Comparison of ENCODE assay signal across 36 cellular contexts in genomic region chr5:117084052-117084451, GRCh38.
A peak's percentile ranks its signal among the peaks of the same experiment; 100 is the strongest.
DNase-seq lines count a peak whose midpoint lies in the region; ATAC-seq, FAIRE-seq and TF ChIP-seq lines count a peak whose summit lies in the region.
"Had no signal": no experiment of that assay in that cellular context is flagged by ENCODE, and none has a peak within 500 bp of the region (broad histone marks: within the 10 kb centered on the region; RNA-seq: fewer than 3 reads in every experiment).

No MANE protein-coding gene starts in this region.

- H3K27me3 ChIP-seq in Caco-2 (replicated peaks; ENCODE audit: control insufficient read depth, insufficient read depth, low read length), result no peaks in the 10 kb centered on the region
- H3K27me3 ChIP-seq: adrenal gland, esophagus squamous epithelium, foreskin keratinocyte, heart left ventricle, ovary, right atrium auricular region, stomach, transverse colon had no signal

- H3K36me3 Mint-ChIP-seq in Caco-2 (ENCODE audit: insufficient read depth, unreplicated experiment), result no peaks in the 10 kb centered on the region
- H3K36me3 Mint-ChIP-seq: activated naive CD4-positive, alpha-beta T cell treated with anti-CD3 and anti-CD28 coated beads, Interleukin-2, amount 10 ng/mL, durations not matched to agents 7 days and 5 days had no signal

- ATAC-seq in GM21360 (IDR thresholded peaks at IDR 0.05; ENCODE audit: unreplicated experiment), result no peak
- ATAC-seq: activated CD4-positive, alpha-beta T cell treated with anti-CD3 and anti-CD28 coated beads for 36 hours; activated CD8-positive, alpha-beta T cell treated with anti-CD3 and anti-CD28 coated beads for 36 hours; activated T-helper 17 cell treated with anti-CD3 and anti-CD28 coated beads, Interleukin-2, amount 50 U/mL, for 72 hours; foreskin keratinocyte; heart left ventricle; lower lobe of right lung; mucosa of descending colon; Right ventricle myocardium inferior had no signal

- no peaks in the 10 kb centered on the region for H3K9me3 Mint-ChIP-seq in Caco-2 (ENCODE audit: unreplicated experiment)
- H3K9me3 Mint-ChIP-seq: activated CD8-positive, alpha-beta T cell treated with anti-CD3 and anti-CD28 coated beads for 36 hours; activated naive CD4-positive, alpha-beta T cell treated with anti-CD3 and anti-CD28 coated beads, Interleukin-2, amount 10 ng/mL, durations not matched to agents 7 days and 5 days; activated T-helper 17 cell treated with anti-CD3 and anti-CD28 coated beads, Interleukin-2, amount 50 U/mL, for 72 hours; dendritic cell treated with granulocyte-macrophage colony-stimulating factor and Interleukin-4, amounts not matched to agents 40 ng/mL and 50 ng/mL, for 4 days; endodermal cell; nephron progenitor cell; T-helper 2 cell treated with Interferon-gamma antibody and Interleukin-4, amounts not matched to agents 5 μg/mL and 100 μg/mL, for 36 hours had no signal

- POLR2A ChIA-PET in Caco-2 (lab: Charles Lee), result no interaction called here

- DNase-seq in Caco-2 (peak; percentile 26 to 39), NCI-H69 (lab: John Stamatoyannopoulos, UW) (peak; percentile 85), epithelial cell of esophagus (ENCODE audit: low read depth) (peak; percentile 4), pons (ENCODE audit: low spot score) (peak; percentile 67), mucosa of gallbladder (ENCODE audit: low spot score) (no peak), urothelium cell line (ENCODE audit: low spot score) (no peak), GM19240 (ENCODE audit: insufficient read length, low spot score) (no peak)
- DNase-seq: activated CD4-positive, alpha-beta T cell treated with anti-CD3 and anti-CD28 coated beads for 36 hours; activated CD8-positive, alpha-beta T cell treated with anti-CD3 and anti-CD28 coated beads for 36 hours; activated naive CD4-positive, alpha-beta T cell treated with anti-CD3 and anti-CD28 coated beads, Interleukin-2, amount 10 ng/mL, durations not matched to agents 7 days and 5 days; adrenal gland; C1 segment of cervical spinal cord; DND-41; endodermal cell; esophagus squamous epithelium; GF-D8; heart left ventricle; KG1; lower lobe of right lung; mucosa of descending colon; NCI-H1092 treated with DMSO at 0.1 percent for 48 hours; NCI-H187 treated with DMSO at 0.1 percent for 48 hours; NCI-H510A treated with DMSO at 0.1 percent for 48 hours; nephron progenitor cell; ovary; PC-9; stomach; transverse colon had no signal

- H3K9me3 ChIP-seq in Caco-2, result no peaks in the 10 kb centered on the region
- H3K9me3 ChIP-seq: adrenal gland, esophagus squamous epithelium, heart left ventricle, lower lobe of right lung, mucosa of descending colon, ovary, right atrium auricular region, stomach, transverse colon had no signal

- CTCF ChIA-PET in Caco-2 (lab: Charles Lee), result no interaction called here

- no peak overlapping the region for H3K27ac Mint-ChIP-seq in Caco-2 (ENCODE audit: unreplicated experiment)
- H3K27ac Mint-ChIP-seq: activated CD4-positive, alpha-beta T cell treated with anti-CD3 and anti-CD28 coated beads for 36 hours; activated CD8-positive, alpha-beta T cell treated with anti-CD3 and anti-CD28 coated beads for 36 hours; activated naive CD4-positive, alpha-beta T cell treated with anti-CD3 and anti-CD28 coated beads, Interleukin-2, amount 10 ng/mL, durations not matched to agents 7 days and 5 days; activated T-helper 17 cell treated with anti-CD3 and anti-CD28 coated beads, Interleukin-2, amount 50 U/mL, for 72 hours; dendritic cell treated with granulocyte-macrophage colony-stimulating factor and Interleukin-4, amounts not matched to agents 40 ng/mL and 50 ng/mL, for 4 days; endodermal cell; nephron progenitor cell; T-helper 2 cell treated with Interferon-gamma antibody and Interleukin-4, amounts not matched to agents 5 μg/mL and 100 μg/mL, for 36 hours had no signal

- intact Hi-C loops in Caco-2 (cut with micrococcal nuclease; ENCODE audit: unreplicated experiment), result no loop called here

- TF ChIP-seq CTCF in Caco-2 (IDR thresholded peaks at IDR 0.05; ENCODE audit: insufficient read depth in 1 of 2, low read depth in 1 of 2, low read length in 1 of 2, severe bottlenecking in 1 of 2, unreplicated experiment in 1 of 2) (peak in 1 of 2 experiments; percentile 28), epithelial cell of esophagus (IDR thresholded peaks at IDR 0.05; ENCODE audit: insufficient read depth, low read depth, low read length, missing control alignments) (peak; percentile 20)

- H3K4me3 ChIP-seq in Caco-2 (ENCODE audit: low read depth, low read length) (no peak overlapping the region), epithelial cell of esophagus (ENCODE audit: low read length) (no peak overlapping the region)
- H3K4me3 ChIP-seq: adrenal gland, esophagus squamous epithelium, heart left ventricle, lower lobe of right lung, mucosa of descending colon, ovary, PC-9, right atrium auricular region, smooth muscle cell, stomach, transverse colon had no signal

- FAIRE-seq in urothelium cell line (lab: Jason Lieb, UNC), result no peak

- no peak overlapping the region for H3K4me3 Mint-ChIP-seq in Caco-2 (ENCODE audit: unreplicated experiment)
- H3K4me3 Mint-ChIP-seq: activated CD4-positive, alpha-beta T cell treated with anti-CD3 and anti-CD28 coated beads for 36 hours; activated CD8-positive, alpha-beta T cell treated with anti-CD3 and anti-CD28 coated beads for 36 hours; activated naive CD4-positive, alpha-beta T cell treated with anti-CD3 and anti-CD28 coated beads, Interleukin-2, amount 10 ng/mL, durations not matched to agents 7 days and 5 days; activated T-helper 17 cell treated with anti-CD3 and anti-CD28 coated beads, Interleukin-2, amount 50 U/mL, for 72 hours; dendritic cell treated with granulocyte-macrophage colony-stimulating factor and Interleukin-4, amounts not matched to agents 40 ng/mL and 50 ng/mL, for 4 days; endodermal cell; nephron progenitor cell; T-helper 2 cell treated with Interferon-gamma antibody and Interleukin-4, amounts not matched to agents 5 μg/mL and 100 μg/mL, for 36 hours had no signal

- H3K4me1 Mint-ChIP-seq in Caco-2 (ENCODE audit: low read depth, unreplicated experiment), result no peaks in the 10 kb centered on the region
- H3K4me1 Mint-ChIP-seq: activated CD4-positive, alpha-beta T cell treated with anti-CD3 and anti-CD28 coated beads for 36 hours; activated naive CD4-positive, alpha-beta T cell treated with anti-CD3 and anti-CD28 coated beads, Interleukin-2, amount 10 ng/mL, durations not matched to agents 7 days and 5 days; activated T-helper 17 cell treated with anti-CD3 and anti-CD28 coated beads, Interleukin-2, amount 50 U/mL, for 72 hours had no signal

- BruUV-seq in Caco-2 (replicated peaks; lab: Mats Ljungman, UMichigan), result no TSS peak

- no peaks in the 10 kb centered on the region for H3K27me3 Mint-ChIP-seq in Caco-2 (ENCODE audit: insufficient read depth, unreplicated experiment)
- H3K27me3 Mint-ChIP-seq: activated CD4-positive, alpha-beta T cell treated with anti-CD3 and anti-CD28 coated beads for 36 hours; activated CD8-positive, alpha-beta T cell treated with anti-CD3 and anti-CD28 coated beads for 36 hours; activated naive CD4-positive, alpha-beta T cell treated with anti-CD3 and anti-CD28 coated beads, Interleukin-2, amount 10 ng/mL, durations not matched to agents 7 days and 5 days; activated T-helper 17 cell treated with anti-CD3 and anti-CD28 coated beads, Interleukin-2, amount 50 U/mL, for 72 hours; dendritic cell treated with granulocyte-macrophage colony-stimulating factor and Interleukin-4, amounts not matched to agents 40 ng/mL and 50 ng/mL, for 4 days had no signal

- H3K4me1 ChIP-seq in Caco-2, result no peaks in the 10 kb centered on the region
- H3K4me1 ChIP-seq: adrenal gland, esophagus squamous epithelium, foreskin keratinocyte, heart left ventricle, lower lobe of right lung, right atrium auricular region, stomach, transverse colon had no signal

- no peaks in the 10 kb centered on the region for H3K36me3 ChIP-seq in Caco-2 (ENCODE audit: control insufficient read depth, insufficient read depth, low read length)
- H3K36me3 ChIP-seq: adrenal gland, esophagus squamous epithelium, heart left ventricle, lower lobe of right lung, ovary, right atrium auricular region, stomach, transverse colon had no signal

Comparison
In these comparisons a context has a peak if more than half of its experiments do, and no peak if none do; other contexts are left out.
1. DNase-seq: peak in Caco-2 (2 of 2), NCI-H69 (single experiment), epithelial cell of esophagus (single experiment) and pons (single experiment); none in mucosa of gallbladder (single experiment), urothelium cell line (single experiment) and GM19240 (single experiment).